In the genomic region with DNA sequence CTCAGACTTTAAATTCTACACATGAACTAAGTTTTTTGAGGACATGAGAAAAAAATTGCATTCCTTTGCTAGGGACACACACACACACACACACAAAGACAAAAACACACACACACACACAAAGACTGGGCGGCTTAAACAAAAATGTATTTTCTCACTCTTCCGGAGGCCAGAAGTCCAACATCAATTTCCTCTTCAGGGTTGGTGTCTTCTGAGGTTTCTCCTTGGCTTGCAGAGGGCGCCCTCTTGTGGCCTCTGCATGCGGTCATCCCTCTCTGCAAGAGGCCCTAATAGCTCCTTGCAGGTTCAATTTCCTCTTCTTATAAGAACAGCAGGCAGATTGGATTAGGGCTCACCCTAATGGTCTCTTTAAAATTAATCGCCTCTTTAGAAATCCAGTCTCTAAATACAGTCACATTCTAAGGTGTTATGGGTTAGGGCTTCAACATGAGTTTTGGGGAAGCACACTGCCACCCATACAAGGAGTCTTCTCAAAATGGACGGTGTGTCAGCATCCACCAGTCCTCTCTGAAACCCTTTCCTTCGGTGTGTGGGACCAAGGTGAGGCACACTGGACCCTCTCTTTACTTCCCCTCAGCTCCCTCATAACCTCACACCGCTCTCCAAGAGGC, we compare ENCODE assay signal across 8 cellular contexts.
DNase-seq lines count a peak whose midpoint lies in the region; ATAC-seq and TF ChIP-seq lines count a peak whose summit lies in the region.

No MANE protein-coding gene starts in this region.

- peak; percentile 79 for DNase-seq in D341Med (ENCODE audit: low spot score)
- peak; percentile 85 for DNase-seq in NOMO-1 treated with dmso at 0.1 percent for 144 hours (lab: John Stamatoyannopoulos, UW; ENCODE audit: unreplicated experiment)
- DNase-seq in activated CD8-positive, alpha-beta memory T cell treated with anti-CD3 and anti-CD28 coated beads, Interleukin-2, amount 50 U/mL, for 1 hour (ENCODE audit: extremely low read depth) = peak; percentile 27
- DNase-seq in endothelial cell (ENCODE audit: low spot score) = peak; percentile 87
- DNase-seq in mesothelial cell of epicardium (ENCODE audit: low spot score in 2 of 2, unreplicated experiment in 2 of 2) = peak; percentile 64 to 87
- DNase-seq in stimulated activated CD8-positive, alpha-beta memory T cell treated with anti-CD3 and anti-CD28 coated beads, Interleukin-15, amount 100 ng/mL, for 4 hours (ENCODE audit: low read depth in 2 of 2) = peak; percentile 51 to 63

- ATAC-seq in GM21423 (IDR thresholded peaks at IDR 0.05; ENCODE audit: unreplicated experiment) = peak; percentile 78

- H3K9me3 Mint-ChIP-seq in endothelial cell (ENCODE audit: unreplicated experiment) (no peaks in the 10 kb centered on the region), mesothelial cell of epicardium (no peaks in the 10 kb centered on the region)

- H3K9ac ChIP-seq in HUES48 (ENCODE audit: low read depth, low read length) = peak overlapping the region; percentile 36; the same call in 1 of the 2 replicates

- peak overlapping the region; percentile 87 for H3K27ac Mint-ChIP-seq in endothelial cell (ENCODE audit: unreplicated experiment)
- H3K27ac Mint-ChIP-seq in mesothelial cell of epicardium = peak overlapping the region; percentile 83

- H3K4me1 Mint-ChIP-seq in endothelial cell (ENCODE audit: unreplicated experiment) (peaks cover 28% of the 10 kb centered on the region), mesothelial cell of epicardium (peaks cover 16% of the 10 kb centered on the region)

- H3K4me3 Mint-ChIP-seq in endothelial cell (ENCODE audit: unreplicated experiment) (peak overlapping the region; percentile 19), mesothelial cell of epicardium (peak overlapping the region; percentile 81)

- peaks cover 6% of the 10 kb centered on the region for H3K4me1 ChIP-seq in HUES48 (ENCODE audit: control insufficient read depth, insufficient read depth, low read length)

- H3K4me3 ChIP-seq in HUES48 (ENCODE audit: low read depth, low read length) = peak overlapping the region; percentile 31

- no peaks in the 10 kb centered on the region for H3K27me3 ChIP-seq in HUES48 (ENCODE audit: control insufficient read depth, insufficient read depth, low read length)

- H3K27ac ChIP-seq in HUES48 (ENCODE audit: low read depth, low read length) = no peak overlapping the region

- H3K9me3 ChIP-seq in HUES48 (ENCODE audit: control insufficient read depth, insufficient read depth, low read length) = no peaks in the 10 kb centered on the region

- no peaks in the 10 kb centered on the region for H3K36me3 Mint-ChIP-seq in endothelial cell (ENCODE audit: low read depth, unreplicated experiment)
- H3K36me3 Mint-ChIP-seq in mesothelial cell of epicardium = no peaks in the 10 kb centered on the region

- H3K36me3 ChIP-seq in HUES48 (ENCODE audit: control insufficient read depth, insufficient read depth, low read length) = no peaks in the 10 kb centered on the region

- peak; percentile 84 for TF ChIP-seq CTCF in endothelial cell (IDR thresholded peaks at IDR 0.05; ENCODE audit: unreplicated experiment)
- peak; percentile 66 for TF ChIP-seq CTCF in mesothelial cell of epicardium (IDR thresholded peaks at IDR 0.05; ENCODE audit: unreplicated experiment)

- peaks cover 7% of the 10 kb centered on the region for H3K27me3 Mint-ChIP-seq in endothelial cell (ENCODE audit: unreplicated experiment)
- H3K27me3 Mint-ChIP-seq in mesothelial cell of epicardium (ENCODE audit: low read depth) = no peaks in the 10 kb centered on the region

Comparison
In these comparisons a context has a peak if more than half of its experiments do, and no peak if none do; other contexts are left out.
1. DNase-seq: peak in every context shown above with its lines; median percentile 87 in endothelial cell; 85 in NOMO-1 treated with dmso at 0.1 percent for 144 hours; 79 in D341Med; 76 in mesothelial cell of epicardium; 57 in stimulated activated CD8-positive, alpha-beta memory T cell treated with anti-CD3 and anti-CD28 coated beads, Interleukin-15, amount 100 ng/mL, for 4 hours; 27 in activated CD8-positive, alpha-beta memory T cell treated with anti-CD3 and anti-CD28 coated beads, Interleukin-2, amount 50 U/mL, for 1 hour.